ENCODE assay signal across 10 cellular contexts in the genomic region with DNA sequence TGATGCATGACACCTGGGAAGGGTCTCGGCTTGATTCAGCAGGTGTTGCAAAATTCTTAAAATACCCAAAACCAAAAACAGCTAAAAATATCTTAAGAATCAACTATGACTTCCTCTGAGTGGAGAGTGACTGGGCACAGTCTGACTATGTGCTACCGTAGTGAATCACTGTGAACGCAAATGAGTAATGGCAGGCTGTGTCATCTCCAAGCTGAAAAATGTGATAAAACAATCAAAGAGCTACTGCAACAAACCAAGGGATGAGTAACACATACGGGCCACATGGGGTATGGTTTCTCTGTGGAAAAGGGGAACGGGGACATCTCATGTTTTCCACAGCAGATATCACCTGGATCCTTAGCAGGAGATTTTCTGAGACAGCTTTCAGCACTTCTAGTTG.
DNase-seq lines count a peak whose midpoint lies in the region; ATAC-seq, FAIRE-seq and TF ChIP-seq lines count a peak whose summit lies in the region.
"Had no signal": no experiment of that assay in that cellular context is flagged by ENCODE, and none has a peak within 500 bp of the region (broad histone marks: within the 10 kb centered on the region; RNA-seq: fewer than 3 reads in every experiment).

No MANE protein-coding gene starts in this region.

- no peaks in the 10 kb centered on the region for H3K27me3 Mint-ChIP-seq in astrocyte (ENCODE audit: low read depth, unreplicated experiment)
- peaks cover 9% of the 10 kb centered on the region for H3K27me3 Mint-ChIP-seq in Caco-2 (ENCODE audit: insufficient read depth, unreplicated experiment)

- no peaks in the 10 kb centered on the region for H4K20me1 ChIP-seq in astrocyte (ENCODE audit: insufficient read depth, low read length)

- no peak for TF ChIP-seq EP300 in A549 (IDR thresholded peaks at IDR 0.05)

- CTCF ChIA-PET in A549 (lab: Yijun Ruan, JAX) (interaction anchor here (0.6 to 1.9 kb wide), 24 partner anchors 9 to 1854 kb away, joined by 3 to 9 read pairs (median 4); no protein-coding TSS in a partner anchor), Caco-2 (lab: Charles Lee) (no interaction called here)

- TF ChIP-seq CTCF in A549 (IDR thresholded peaks at IDR 0.05): no peak
- TF ChIP-seq CTCF in astrocyte (IDR thresholded peaks at IDR 0.05; ENCODE audit: insufficient read depth, low read depth, low read length): no peak
- TF ChIP-seq CTCF in Caco-2 (IDR thresholded peaks at IDR 0.05; ENCODE audit: insufficient read depth in 1 of 2, low read depth in 1 of 2, low read length in 1 of 2, severe bottlenecking in 1 of 2, unreplicated experiment in 1 of 2): no peak

- H3K27ac Mint-ChIP-seq in astrocyte (ENCODE audit: unreplicated experiment) (peak overlapping the region; percentile 0), Caco-2 (ENCODE audit: unreplicated experiment) (no peak overlapping the region)

- H3K9me3 ChIP-seq in A549 (no peaks in the 10 kb centered on the region), astrocyte (ENCODE audit: insufficient read depth, low read depth, low read length) (no peaks in the 10 kb centered on the region), Caco-2 (no peaks in the 10 kb centered on the region)
- H3K9me3 ChIP-seq: body of pancreas, testis had no signal

- H3K4me2 ChIP-seq in A549 (no peak overlapping the region), astrocyte (ENCODE audit: low read length) (peak overlapping the region; percentile 29)

- no peak for TF ChIP-seq POLR2A in A549 (IDR thresholded peaks at IDR 0.05; ENCODE audit: low read length)

- POLR2A ChIA-PET in A549 (lab: Yijun Ruan, JAX): no interaction called here
- POLR2A ChIA-PET in Caco-2 (lab: Charles Lee): no interaction called here

- peak in 1 of 2 experiments; percentile 12 for DNase-seq in A549 (ENCODE audit: low read depth in 1 of 2, low spot score in 1 of 2)
- DNase-seq in astrocyte (ENCODE audit: low read depth): peak; percentile 78
- no peak for DNase-seq in GDM1 (lab: John Stamatoyannopoulos, UW)
- no peak for DNase-seq in substantia nigra (lab: John Stamatoyannopoulos, UW)
- DNase-seq in Caco-2: no peak
- DNase-seq in RPMI8226: no peak
- DNase-seq: body of pancreas, testis had no signal

- H3K27me3 ChIP-seq in astrocyte (ENCODE audit: insufficient read depth, low read length) (no peaks in the 10 kb centered on the region), Caco-2 (replicated peaks; ENCODE audit: control insufficient read depth, insufficient read depth, low read length) (no peaks in the 10 kb centered on the region; the same call in 1 of the 2 replicates)
- H3K27me3 ChIP-seq: body of pancreas, testis had no signal

- H3K36me3 ChIP-seq in astrocyte (ENCODE audit: insufficient read depth, low read length) (no peaks in the 10 kb centered on the region), Caco-2 (ENCODE audit: control insufficient read depth, insufficient read depth, low read length) (no peaks in the 10 kb centered on the region)

- H3K4me3 ChIP-seq in A549: no peak overlapping the region
- H3K4me3 ChIP-seq in astrocyte (ENCODE audit: insufficient read depth, low read depth, low read length): no peak overlapping the region
- H3K4me3 ChIP-seq in Caco-2 (ENCODE audit: low read depth, low read length): no peak overlapping the region
- H3K4me3 ChIP-seq: body of pancreas, testis had no signal

- no peak overlapping the region for H3K27ac ChIP-seq in A549
- H3K27ac ChIP-seq in astrocyte (ENCODE audit: low read depth, low read length): peak overlapping the region; percentile 61
- H3K27ac ChIP-seq in substantia nigra (ENCODE audit: low read depth, low read length, poor library complexity, severe bottlenecking): no peak overlapping the region
- H3K27ac ChIP-seq: body of pancreas, testis had no signal

- intact Hi-C loops in Caco-2 (cut with micrococcal nuclease; ENCODE audit: unreplicated experiment): loop anchor here (1.0 kb wide), 3 partner anchors 230 to 1554 kb away; no protein-coding TSS in a partner anchor

- no TSS peak for BruUV-seq in Caco-2 (replicated peaks; lab: Mats Ljungman, UMichigan)

- no peak overlapping the region for H2AFZ ChIP-seq in astrocyte (ENCODE audit: low read depth, low read length)

- H3K36me3 Mint-ChIP-seq in astrocyte (ENCODE audit: low read depth, unreplicated experiment) (no peaks in the 10 kb centered on the region), Caco-2 (ENCODE audit: insufficient read depth, unreplicated experiment) (no peaks in the 10 kb centered on the region)

- H3K79me2 ChIP-seq in astrocyte (ENCODE audit: insufficient read depth, low read length): no peaks in the 10 kb centered on the region

- H3K4me1 Mint-ChIP-seq in astrocyte (ENCODE audit: low read depth, unreplicated experiment) (peaks cover 5% of the 10 kb centered on the region), Caco-2 (ENCODE audit: low read depth, unreplicated experiment) (no peaks in the 10 kb centered on the region)

- WGBS in A549 (ENCODE audit: missing lambda C conversion rate): under 1% methylated on average over 5 of the region's 5 CpGs

- TF ChIP-seq RAD21 in A549 (conservative IDR thresholded peaks at IDR 0.05 in 1 of 2, IDR thresholded peaks at IDR 0.05 in 1 of 2): no peak

- H3K4me1 ChIP-seq in A549 (no peaks in the 10 kb centered on the region), astrocyte (ENCODE audit: insufficient read depth, low read length) (peaks cover 15% of the 10 kb centered on the region), Caco-2 (no peaks in the 10 kb centered on the region)
- H3K4me1 ChIP-seq: body of pancreas had no signal

- ATAC-seq in A549 (peak; percentile 68 to 78; a peak in 4 of 6 replicates), GM18870 (IDR thresholded peaks at IDR 0.05; ENCODE audit: unreplicated experiment) (peak; percentile 80), HG03196 (IDR thresholded peaks at IDR 0.05; ENCODE audit: unreplicated experiment) (peak; percentile 71)
- ATAC-seq: body of pancreas had no signal

- H3K9me3 Mint-ChIP-seq in astrocyte (ENCODE audit: unreplicated experiment) (no peaks in the 10 kb centered on the region), Caco-2 (ENCODE audit: unreplicated experiment) (no peaks in the 10 kb centered on the region)

- H3K4me3 Mint-ChIP-seq in astrocyte (ENCODE audit: unreplicated experiment) (no peak overlapping the region), Caco-2 (ENCODE audit: unreplicated experiment) (no peak overlapping the region)

- no peak for FAIRE-seq in A549 (lab: Jason Lieb, UNC)
- FAIRE-seq in astrocyte (lab: Jason Lieb, UNC): peak; percentile 94

- peak overlapping the region; percentile 27 for H3K9ac ChIP-seq in astrocyte (ENCODE audit: low read length)

TF ChIP-seq in A549, 52 proteins besides CTCF, POLR2A, EP300 and RAD21:
- no peak for TF ChIP-seq NPAS2 (CRISPR knock-in tag; IDR thresholded peaks at IDR 0.05; ENCODE audit: borderline replicate concordance)
- no peak for TF ChIP-seq CHD2 (IDR thresholded peaks at IDR 0.05; ENCODE audit: low read length, partially characterized antibody)
- TF ChIP-seq, protein P1, sequence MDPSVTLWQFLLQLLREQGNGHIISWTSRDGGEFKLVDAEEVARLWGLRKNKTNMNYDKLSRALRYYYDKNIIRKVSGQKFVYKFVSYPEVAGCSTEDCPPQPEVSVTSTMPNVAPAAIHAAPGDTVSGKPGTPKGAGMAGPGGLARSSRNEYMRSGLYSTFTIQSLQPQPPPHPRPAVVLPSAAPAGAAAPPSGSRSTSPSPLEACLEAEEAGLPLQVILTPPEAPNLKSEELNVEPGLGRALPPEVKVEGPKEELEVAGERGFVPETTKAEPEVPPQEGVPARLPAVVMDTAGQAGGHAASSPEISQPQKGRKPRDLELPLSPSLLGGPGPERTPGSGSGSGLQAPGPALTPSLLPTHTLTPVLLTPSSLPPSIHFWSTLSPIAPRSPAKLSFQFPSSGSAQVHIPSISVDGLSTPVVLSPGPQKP (IDR thresholded peaks at IDR 0.05; ENCODE audit: low read depth, low read length): no peak
- TF ChIP-seq FOSL2 (IDR thresholded peaks at IDR 0.05): no peak
- 0 out of 2 replicates have a peak, but pooled peaks have one; percentile 34 for TF ChIP-seq FOSL2 (CRISPR knock-in tag; IDR thresholded peaks at IDR 0.05)
